Comparison of ENCODE assay signal across 9 cellular contexts in genomic region chr13:46182491-46182877, GRCh38. TPM values are rescaled to one million over a fixed set of nuclear protein-coding genes. Genes with fewer than 3 reads are reported as not detected.
DNase-seq lines count a peak whose midpoint lies in the region; ATAC-seq and TF ChIP-seq lines count a peak whose summit lies in the region.
"Had no signal": no experiment of that assay in that cellular context is flagged by ENCODE, and none has a peak within 500 bp of the region (broad histone marks: within the 10 kb centered on the region; RNA-seq: fewer than 3 reads in every experiment).

No MANE protein-coding gene starts in this region.

- H3K36me3 Mint-ChIP-seq in naive B cell: peaks cover 0 to 9% of the 10 kb centered on the region in 2 donors

- ATAC-seq in GM21447 (IDR thresholded peaks at IDR 0.05; ENCODE audit: unreplicated experiment): peak; percentile 9
- peak in 1 of 2 donors; percentile 3 for ATAC-seq in naive B cell (ENCODE audit: low read depth in 2 of 2)
- no peak for ATAC-seq in left lobe of liver
- no peak for ATAC-seq in esophagus mucosa
- ATAC-seq in heart right ventricle: no peak

- H4K20me1 ChIP-seq in OCI-LY1 (ENCODE audit: insufficient read depth, low read length): no peaks in the 10 kb centered on the region

- no peaks in the 10 kb centered on the region for H3K27me3 Mint-ChIP-seq in naive B cell

- peaks cover 45% of the 10 kb centered on the region for H3K79me2 ChIP-seq in OCI-LY1 (ENCODE audit: insufficient read depth, low read length)

- peaks cover 56 to 59% (median 57%) of the 10 kb centered on the region in 3 donors for H3K4me1 Mint-ChIP-seq in naive B cell

- peak overlapping the region; percentile 79 to 99 (median 98) for H3K27ac Mint-ChIP-seq in naive B cell

- H3K36me3 ChIP-seq in OCI-LY1 (ENCODE audit: insufficient read depth, low read length) (peaks cover 31% of the 10 kb centered on the region), heart right ventricle (no peaks in the 10 kb centered on the region)

- peak overlapping the region; percentile 92 to 99 (median 97) for H3K4me3 Mint-ChIP-seq in naive B cell

- H2AFZ ChIP-seq in OCI-LY1 (ENCODE audit: low read length): no peak overlapping the region

- H3K9me2 ChIP-seq in OCI-LY1 (ENCODE audit: low read depth, low read length): no peaks in the 10 kb centered on the region

- H3K27me3 ChIP-seq in OCI-LY1 (ENCODE audit: insufficient read depth, low read length): no peaks in the 10 kb centered on the region
- peaks cover 0 to 11% (median 0%) of the 10 kb centered on the region in 7 donors for H3K27me3 ChIP-seq in heart right ventricle

- TF ChIP-seq CTCF in OCI-LY1 (IDR thresholded peaks at IDR 0.05; ENCODE audit: low read length) (no peak), heart right ventricle (IDR thresholded peaks at IDR 0.05) (no peak)

- DNase-seq in naive B cell (no peak), NCI-H510A treated with DMSO at 0.1 percent for 48 hours (lab: John Stamatoyannopoulos, UW) (no peak), left lobe of liver (ENCODE audit: low spot score) (no peak), heart right ventricle (no peak)
- DNase-seq: NCI-H524 treated with DMSO at 0.1 percent for 48 hours had no signal

- peaks cover 4% of the 10 kb centered on the region; the same call in 1 of the 2 replicates for H3F3A ChIP-seq in OCI-LY1 (ENCODE audit: insufficient read depth, low read length)

- intact Hi-C loops in heart right ventricle (cut with DNase I): no loop called here

- no peaks in the 10 kb centered on the region for H3K9me3 ChIP-seq in OCI-LY1 (ENCODE audit: low read length)
- H3K9me3 ChIP-seq in heart right ventricle: no peaks in the 10 kb centered on the region

- H3K9ac ChIP-seq in OCI-LY1 (ENCODE audit: low read length): peak overlapping the region; percentile 80

- H3K27ac ChIP-seq in OCI-LY1 (ENCODE audit: low read depth, low read length, poor library complexity, severe bottlenecking): peak overlapping the region; percentile 99
- H3K27ac ChIP-seq in heart right ventricle: peak overlapping the region in 2 of 10 donors; percentile 26 to 88

- H3K4me3 ChIP-seq in GM08714 (ENCODE audit: low read length) (peak overlapping the region; percentile 89), OCI-LY1 (ENCODE audit: low read depth, low read length, poor library complexity, severe bottlenecking) (peak overlapping the region; percentile 85), heart right ventricle (peak overlapping the region in 1 of 10 donors; percentile 61)

- H3K9me3 Mint-ChIP-seq in naive B cell: no peaks in the 10 kb centered on the region

- peaks cover 43% of the 10 kb centered on the region for H3K4me1 ChIP-seq in OCI-LY1 (ENCODE audit: insufficient read depth, low read length, severe bottlenecking)
- H3K4me1 ChIP-seq in heart right ventricle: peaks cover 0 to 42% (median 0%) of the 10 kb centered on the region in 9 donors

- 77 to 86% methylated on average over 2 of the region's 2 CpGs for WGBS in heart right ventricle, 2 donors

- peak overlapping the region; percentile 66 for H3K4me2 ChIP-seq in OCI-LY1 (ENCODE audit: low read length)

RNA-seq across cellular contexts. Expression of gene LCP1, which starts 0.5 kb away (rescaled TPM):
- polyA plus RNA-seq in naive B cell (ENCODE audit: low read depth in 6 of 6) (1,000 to 10,000 TPM in 1 of 6 donors, 100 to 1,000 TPM in 5; 701 to 1,116 (median 814) TPM), heart right ventricle (1 to 10 TPM; 3.2 to 6.7 TPM)
- total RNA-seq in left lobe of liver (20.7 TPM), esophagus mucosa (5.3 TPM), heart right ventricle (100 to 1,000 TPM in 1 of 10 donors, 10 to 100 TPM in 4, 1 to 10 TPM in 5; 5.5 to 127 (median 10.8) TPM)

RNA-seq across cellular contexts. Expression of gene LRRC63, which starts 29.2 kb away (rescaled TPM):
- polyA plus RNA-seq in naive B cell (ENCODE audit: low read depth in 6 of 6) (not detected), heart right ventricle (under 1 TPM in 1 of 2 donors, not detected in 1; 0.15 TPM)
- total RNA-seq in left lobe of liver (0.20 TPM), esophagus mucosa (not detected), heart right ventricle (under 1 TPM in 1 of 10 donors, not detected in 9; 0.12 TPM)
